ENCODE assay signal across 25 cellular contexts in genomic region chr1:147496044-147496443, GRCh38.
"Had no signal": no experiment of that assay in that cellular context is flagged by ENCODE, and none has a peak within 500 bp of the region (broad histone marks: within the 10 kb centered on the region; RNA-seq: fewer than 3 reads in every experiment).

No MANE protein-coding gene starts in this region.

- H3K4me3 ChIP-seq: colonic mucosa, esophagus muscularis mucosa, ovary, psoas muscle, right lobe of liver, suprapubic skin, transverse colon, upper lobe of right lung, vagina had no signal

- H3K4me1 Mint-ChIP-seq: endodermal cell; immature natural killer cell; stimulated activated naive B cell treated with anti-CD40 and anti-IgM and Interleukin-4, amounts not matched to agents 10 μg/mL and 1 μg/mL and 100 μg/mL, for 72 hours had no signal

- H3K9me3 Mint-ChIP-seq: dendritic cell treated with granulocyte-macrophage colony-stimulating factor and Interleukin-4, amounts not matched to agents 40 ng/mL and 50 ng/mL, for 4 days; endodermal cell; immature natural killer cell; naive thymus-derived CD4-positive, alpha-beta T cell; nephron; stimulated activated naive B cell treated with anti-CD40 and anti-IgM and Interleukin-4, amounts not matched to agents 10 μg/mL and 1 μg/mL and 100 μg/mL, for 72 hours; stimulated activated naive CD8-positive, alpha-beta T cell treated with anti-CD3 and anti-CD28 coated beads, Interleukin-15, Interleukin-2, amounts not matched to agents 100 ng/mL and 50 ng/mL, for 24 hours had no signal

- H3K36me3 ChIP-seq: colonic mucosa, esophagus muscularis mucosa, ovary, right lobe of liver, suprapubic skin, transverse colon, upper lobe of right lung, vagina had no signal

- DNase-seq: colonic mucosa; effector CD8-positive, alpha-beta T cell; foreskin keratinocyte; immature natural killer cell; islet precursor cell; kidney glomerular epithelial cell; midbrain; naive thymus-derived CD4-positive, alpha-beta T cell; occipital lobe; small intestine; stimulated activated CD4-positive, alpha-beta T cell treated with anti-CD3 and anti-CD28 coated beads, Interleukin-15, amount 100 ng/mL, for 24 hours; stimulated activated CD4-positive, alpha-beta T cell treated with anti-CD3 and anti-CD28 coated beads, Interleukin-2, amount 100 ng/mL, for 48 hours; stimulated activated naive B cell treated with anti-CD40 and anti-IgM and Interleukin-4, amounts not matched to agents 10 μg/mL and 1 μg/mL and 100 μg/mL, for 72 hours; upper lobe of right lung had no signal

- H3K4me3 Mint-ChIP-seq: dendritic cell treated with granulocyte-macrophage colony-stimulating factor and Interleukin-4, amounts not matched to agents 40 ng/mL and 50 ng/mL, for 4 days; endodermal cell; immature natural killer cell; naive thymus-derived CD4-positive, alpha-beta T cell; nephron; stimulated activated naive B cell treated with anti-CD40 and anti-IgM and Interleukin-4, amounts not matched to agents 10 μg/mL and 1 μg/mL and 100 μg/mL, for 72 hours; stimulated activated naive CD8-positive, alpha-beta T cell treated with anti-CD3 and anti-CD28 coated beads, Interleukin-15, Interleukin-2, amounts not matched to agents 100 ng/mL and 50 ng/mL, for 24 hours had no signal

- H3K27me3 ChIP-seq: colonic mucosa, esophagus muscularis mucosa, ovary, right lobe of liver, suprapubic skin, vagina had no signal

- H3K9me3 ChIP-seq: colonic mucosa, esophagus muscularis mucosa, ovary, psoas muscle, right lobe of liver, suprapubic skin, transverse colon, upper lobe of right lung, vagina had no signal

- H3K27ac Mint-ChIP-seq: dendritic cell treated with granulocyte-macrophage colony-stimulating factor and Interleukin-4, amounts not matched to agents 40 ng/mL and 50 ng/mL, for 4 days; endodermal cell; immature natural killer cell; naive thymus-derived CD4-positive, alpha-beta T cell; stimulated activated naive B cell treated with anti-CD40 and anti-IgM and Interleukin-4, amounts not matched to agents 10 μg/mL and 1 μg/mL and 100 μg/mL, for 72 hours; stimulated activated naive CD8-positive, alpha-beta T cell treated with anti-CD3 and anti-CD28 coated beads, Interleukin-15, Interleukin-2, amounts not matched to agents 100 ng/mL and 50 ng/mL, for 24 hours had no signal

- H3K4me1 ChIP-seq: colonic mucosa, foreskin keratinocyte, transverse colon, upper lobe of right lung had no signal

- ATAC-seq: stimulated activated naive B cell treated with anti-CD40 and anti-IgM and Interleukin-4, amounts not matched to agents 10 μg/mL and 1 μg/mL and 100 μg/mL, for 72 hours had no signal

- H3K27ac ChIP-seq: colonic mucosa, foreskin keratinocyte, ovary, psoas muscle, right lobe of liver, suprapubic skin, transverse colon, upper lobe of right lung had no signal

- H3K36me3 Mint-ChIP-seq: immature natural killer cell; naive thymus-derived CD4-positive, alpha-beta T cell; stimulated activated naive B cell treated with anti-CD40 and anti-IgM and Interleukin-4, amounts not matched to agents 10 μg/mL and 1 μg/mL and 100 μg/mL, for 72 hours had no signal
